In genomic region chr7:2237109-2237602, GRCh38 we compare ENCODE assay signal across 8 cellular contexts. TPM values are rescaled to one million over a fixed set of nuclear protein-coding genes. Genes with fewer than 3 reads are reported as not detected.
DNase-seq lines count a peak whose midpoint lies in the region; ATAC-seq and TF ChIP-seq lines count a peak whose summit lies in the region.

No MANE protein-coding gene starts in this region.

- no peak for DNase-seq in activated CD4-positive, alpha-beta T cell treated with anti-CD3 and anti-CD28 coated beads, Interleukin-2, amount 10 ng/mL, durations not matched to agents 24 days and 14 days
- no peak for DNase-seq in activated CD4-positive, alpha-beta T cell treated with anti-CD3 and anti-CD28 coated beads, Interleukin-2, amount 50 U/mL, for 4 hours
- DNase-seq in SIG-M5 treated with dmso at 0.1 percent for 504 hours (lab: John Stamatoyannopoulos, UW; ENCODE audit: unreplicated experiment) (peak; percentile 97), lower lobe of right lung (peak; percentile 88), NCI-H69 (lab: John Stamatoyannopoulos, UW) (no peak), LoVo (ENCODE audit: low spot score) (no peak), foreskin fibroblast (no peak)

- H3K4me3 ChIP-seq in lower lobe of right lung (no peak overlapping the region), foreskin fibroblast (ENCODE audit: low read depth in 1 of 2, low read length in 2 of 2) (no peak overlapping the region)

- intact Hi-C loops in activated CD4-positive, alpha-beta T cell treated with anti-CD3 and anti-CD28 coated beads, Interleukin-2, amount 10 ng/mL, durations not matched to agents 24 days and 14 days (cut with micrococcal nuclease), result no loop called here
- intact Hi-C loops in lower lobe of right lung (cut with DNase I), result no loop called here

- H3K9me3 ChIP-seq in lower lobe of right lung, result no peaks in the 10 kb centered on the region

- peaks cover 8% of the 10 kb centered on the region for H3K4me1 Mint-ChIP-seq in activated CD4-positive, alpha-beta T cell treated with anti-CD3 and anti-CD28 coated beads, Interleukin-2, amount 10 ng/mL, durations not matched to agents 24 days and 14 days

- peak overlapping the region; percentile 82 for H3K27ac ChIP-seq in lower lobe of right lung

- ATAC-seq in HG03025 (IDR thresholded peaks at IDR 0.05; ENCODE audit: low FRiP score, unreplicated experiment) (peak; percentile 56), lower lobe of right lung (peak; percentile 81 to 84)

- TF ChIP-seq CTCF in lower lobe of right lung (IDR thresholded peaks at IDR 0.05), result no peak
- no peak for TF ChIP-seq CTCF in foreskin fibroblast (IDR thresholded peaks at IDR 0.05; ENCODE audit: low read depth, low read length)

- peaks cover 50% of the 10 kb centered on the region for H3K36me3 ChIP-seq in lower lobe of right lung

- H3K4me1 ChIP-seq in lower lobe of right lung, result peaks cover 26% of the 10 kb centered on the region

- H3K27me3 ChIP-seq in lower lobe of right lung (ENCODE audit: low read depth), result no peaks in the 10 kb centered on the region

- peak overlapping the region; percentile 8 for H3K27ac Mint-ChIP-seq in activated CD4-positive, alpha-beta T cell treated with anti-CD3 and anti-CD28 coated beads, Interleukin-2, amount 10 ng/mL, durations not matched to agents 24 days and 14 days

- H3K36me3 Mint-ChIP-seq in activated CD4-positive, alpha-beta T cell treated with anti-CD3 and anti-CD28 coated beads, Interleukin-2, amount 10 ng/mL, durations not matched to agents 24 days and 14 days (ENCODE audit: low read depth), result peaks cover 37% of the 10 kb centered on the region

- no peaks in the 10 kb centered on the region for H3K9me3 Mint-ChIP-seq in activated CD4-positive, alpha-beta T cell treated with anti-CD3 and anti-CD28 coated beads, Interleukin-2, amount 10 ng/mL, durations not matched to agents 24 days and 14 days

- H3K27me3 Mint-ChIP-seq in activated CD4-positive, alpha-beta T cell treated with anti-CD3 and anti-CD28 coated beads, Interleukin-2, amount 10 ng/mL, durations not matched to agents 24 days and 14 days, result no peaks in the 10 kb centered on the region

- H3K4me3 Mint-ChIP-seq in activated CD4-positive, alpha-beta T cell treated with anti-CD3 and anti-CD28 coated beads, Interleukin-2, amount 10 ng/mL, durations not matched to agents 24 days and 14 days, result no peak overlapping the region

RNA-seq across cellular contexts. Expression of gene MAD1L1, which starts 4.4 kb away (rescaled TPM):
- 48.3 and 54.0 TPM in 2 replicates for total RNA-seq in activated CD4-positive, alpha-beta T cell treated with anti-CD3 and anti-CD28 coated beads, Interleukin-2, amount 10 ng/mL, durations not matched to agents 24 days and 14 days
- 44.5 TPM for total RNA-seq in lower lobe of right lung

RNA-seq across cellular contexts. Expression of gene MRM2, which starts 4.8 kb away (rescaled TPM):
- total RNA-seq in activated CD4-positive, alpha-beta T cell treated with anti-CD3 and anti-CD28 coated beads, Interleukin-2, amount 10 ng/mL, durations not matched to agents 24 days and 14 days, result 47.2 and 47.9 TPM in 2 replicates
- total RNA-seq in lower lobe of right lung, result 22.6 TPM

RNA-seq across cellular contexts. Expression of gene NUDT1, which starts 4.9 kb away (rescaled TPM):
- 69.9 and 81.6 TPM in 2 replicates for total RNA-seq in activated CD4-positive, alpha-beta T cell treated with anti-CD3 and anti-CD28 coated beads, Interleukin-2, amount 10 ng/mL, durations not matched to agents 24 days and 14 days
- total RNA-seq in lower lobe of right lung, result 10.2 TPM

Comparison
In these comparisons a context has a peak if more than half of its experiments do, and no peak if none do; other contexts are left out.
1. DNase-seq: peak in SIG-M5 treated with dmso at 0.1 percent for 504 hours (single experiment) and lower lobe of right lung (single experiment); none in activated CD4-positive, alpha-beta T cell treated with anti-CD3 and anti-CD28 coated beads, Interleukin-2, amount 10 ng/mL, durations not matched to agents 24 days and 14 days (single experiment), activated CD4-positive, alpha-beta T cell treated with anti-CD3 and anti-CD28 coated beads, Interleukin-2, amount 50 U/mL, for 4 hours (0 of 2), NCI-H69 (single experiment), LoVo (single experiment) and foreskin fibroblast (0 of 2).